ENCODE assay signal across 1 cellular context in the genomic region with DNA sequence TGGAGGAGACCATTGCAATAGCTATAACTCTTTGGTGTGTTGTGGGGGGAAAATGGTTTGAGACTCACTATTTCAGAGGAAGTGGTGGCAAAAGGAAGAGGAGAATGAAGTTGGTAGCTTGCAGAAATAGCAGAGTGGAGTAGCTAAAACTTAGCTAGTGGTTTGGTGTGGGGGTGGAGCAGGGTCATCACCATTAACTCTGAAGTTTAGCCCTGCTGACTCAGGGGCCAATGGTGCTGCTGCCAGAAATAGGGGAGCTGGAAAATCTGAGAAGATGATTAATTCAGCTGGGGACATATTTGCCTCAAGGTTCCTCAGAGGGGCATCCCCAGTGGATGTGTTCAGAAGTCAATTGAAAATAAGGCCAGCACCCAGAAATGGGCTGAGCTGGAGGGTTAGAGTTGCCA.
TF ChIP-seq lines count a peak whose summit lies in the region.

No MANE protein-coding gene starts in this region.

TF ChIP-seq in GM23338, 12 proteins besides CTCF, POLR2A, EP300 and RAD21 (continued from another document):
- TF ChIP-seq, protein P1, sequence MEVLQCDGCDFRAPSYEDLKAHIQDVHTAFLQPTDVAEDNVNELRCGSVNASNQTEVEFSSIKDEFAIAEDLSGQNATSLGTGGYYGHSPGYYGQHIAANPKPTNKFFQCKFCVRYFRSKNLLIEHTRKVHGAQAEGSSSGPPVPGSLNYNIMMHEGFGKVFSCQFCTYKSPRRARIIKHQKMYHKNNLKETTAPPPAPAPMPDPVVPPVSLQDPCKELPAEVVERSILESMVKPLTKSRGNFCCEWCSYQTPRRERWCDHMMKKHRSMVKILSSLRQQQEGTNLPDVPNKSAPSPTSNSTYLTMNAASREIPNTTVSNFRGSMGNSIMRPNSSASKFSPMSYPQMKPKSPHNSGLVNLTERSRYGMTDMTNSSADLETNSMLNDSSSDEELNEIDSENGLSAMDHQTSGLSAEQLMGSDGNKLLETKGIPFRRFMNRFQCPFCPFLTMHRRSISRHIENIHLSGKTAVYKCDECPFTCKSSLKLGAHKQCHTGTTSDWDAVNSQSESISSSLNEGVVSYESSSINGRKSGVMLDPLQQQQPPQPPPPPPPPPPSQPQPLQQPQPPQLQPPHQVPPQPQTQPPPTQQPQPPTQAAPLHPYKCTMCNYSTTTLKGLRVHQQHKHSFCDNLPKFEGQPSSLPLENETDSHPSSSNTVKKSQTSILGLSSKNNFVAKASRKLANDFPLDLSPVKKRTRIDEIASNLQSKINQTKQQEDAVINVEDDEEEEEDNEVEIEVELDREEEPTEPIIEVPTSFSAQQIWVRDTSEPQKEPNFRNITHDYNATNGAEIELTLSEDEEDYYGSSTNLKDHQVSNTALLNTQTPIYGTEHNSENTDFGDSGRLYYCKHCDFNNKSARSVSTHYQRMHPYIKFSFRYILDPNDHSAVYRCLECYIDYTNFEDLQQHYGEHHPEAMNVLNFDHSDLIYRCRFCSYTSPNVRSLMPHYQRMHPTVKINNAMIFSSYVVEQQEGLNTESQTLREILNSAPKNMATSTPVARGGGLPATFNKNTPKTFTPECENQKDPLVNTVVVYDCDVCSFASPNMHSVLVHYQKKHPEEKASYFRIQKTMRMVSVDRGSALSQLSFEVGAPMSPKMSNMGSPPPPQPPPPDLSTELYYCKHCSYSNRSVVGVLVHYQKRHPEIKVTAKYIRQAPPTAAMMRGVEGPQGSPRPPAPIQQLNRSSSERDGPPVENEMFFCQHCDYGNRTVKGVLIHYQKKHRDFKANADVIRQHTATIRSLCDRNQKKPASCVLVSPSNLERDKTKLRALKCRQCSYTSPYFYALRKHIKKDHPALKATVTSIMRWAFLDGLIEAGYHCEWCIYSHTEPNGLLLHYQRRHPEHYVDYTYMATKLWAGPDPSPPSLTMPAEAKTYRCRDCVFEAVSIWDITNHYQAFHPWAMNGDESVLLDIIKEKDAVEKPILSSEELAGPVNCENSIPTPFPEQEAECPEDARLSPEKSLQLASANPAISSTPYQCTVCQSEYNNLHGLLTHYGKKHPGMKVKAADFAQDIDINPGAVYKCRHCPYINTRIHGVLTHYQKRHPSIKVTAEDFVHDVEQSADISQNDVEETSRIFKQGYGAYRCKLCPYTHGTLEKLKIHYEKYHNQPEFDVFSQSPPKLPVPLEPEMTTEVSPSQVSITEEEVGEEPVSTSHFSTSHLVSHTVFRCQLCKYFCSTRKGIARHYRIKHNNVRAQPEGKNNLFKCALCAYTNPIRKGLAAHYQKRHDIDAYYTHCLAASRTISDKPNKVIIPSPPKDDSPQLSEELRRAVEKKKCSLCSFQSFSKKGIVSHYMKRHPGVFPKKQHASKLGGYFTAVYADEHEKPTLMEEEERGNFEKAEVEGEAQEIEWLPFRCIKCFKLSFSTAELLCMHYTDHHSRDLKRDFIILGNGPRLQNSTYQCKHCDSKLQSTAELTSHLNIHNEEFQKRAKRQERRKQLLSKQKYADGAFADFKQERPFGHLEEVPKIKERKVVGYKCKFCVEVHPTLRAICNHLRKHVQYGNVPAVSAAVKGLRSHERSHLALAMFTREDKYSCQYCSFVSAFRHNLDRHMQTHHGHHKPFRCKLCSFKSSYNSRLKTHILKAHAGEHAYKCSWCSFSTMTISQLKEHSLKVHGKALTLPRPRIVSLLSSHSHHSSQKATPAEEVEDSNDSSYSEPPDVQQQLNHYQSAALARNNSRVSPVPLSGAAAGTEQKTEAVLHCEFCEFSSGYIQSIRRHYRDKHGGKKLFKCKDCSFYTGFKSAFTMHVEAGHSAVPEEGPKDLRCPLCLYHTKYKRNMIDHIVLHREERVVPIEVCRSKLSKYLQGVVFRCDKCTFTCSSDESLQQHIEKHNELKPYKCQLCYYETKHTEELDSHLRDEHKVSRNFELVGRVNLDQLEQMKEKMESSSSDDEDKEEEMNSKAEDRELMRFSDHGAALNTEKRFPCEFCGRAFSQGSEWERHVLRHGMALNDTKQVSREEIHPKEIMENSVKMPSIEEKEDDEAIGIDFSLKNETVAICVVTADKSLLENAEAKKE (CRISPR knock-in tag; IDR thresholded peaks at IDR 0.05): no peak
- TF ChIP-seq CREB1 (CRISPR knock-in tag; IDR thresholded peaks at IDR 0.05; ENCODE audit: low read depth): no peak
- TF ChIP-seq ZNF331 (CRISPR knock-in tag; IDR thresholded peaks at IDR 0.05; ENCODE audit: low read depth): no peak
- no peak for TF ChIP-seq EZH2phosphoT487 (IDR thresholded peaks at IDR 0.05; ENCODE audit: unreplicated experiment)
- TF ChIP-seq ZNF114 (CRISPR knock-in tag; IDR thresholded peaks at IDR 0.05): no peak
- no peak for TF ChIP-seq JUNB (IDR thresholded peaks at IDR 0.05; ENCODE audit: unreplicated experiment)
- no peak for TF ChIP-seq STAT1 (IDR thresholded peaks at IDR 0.05; ENCODE audit: unreplicated experiment)
